In the genomic region with DNA sequence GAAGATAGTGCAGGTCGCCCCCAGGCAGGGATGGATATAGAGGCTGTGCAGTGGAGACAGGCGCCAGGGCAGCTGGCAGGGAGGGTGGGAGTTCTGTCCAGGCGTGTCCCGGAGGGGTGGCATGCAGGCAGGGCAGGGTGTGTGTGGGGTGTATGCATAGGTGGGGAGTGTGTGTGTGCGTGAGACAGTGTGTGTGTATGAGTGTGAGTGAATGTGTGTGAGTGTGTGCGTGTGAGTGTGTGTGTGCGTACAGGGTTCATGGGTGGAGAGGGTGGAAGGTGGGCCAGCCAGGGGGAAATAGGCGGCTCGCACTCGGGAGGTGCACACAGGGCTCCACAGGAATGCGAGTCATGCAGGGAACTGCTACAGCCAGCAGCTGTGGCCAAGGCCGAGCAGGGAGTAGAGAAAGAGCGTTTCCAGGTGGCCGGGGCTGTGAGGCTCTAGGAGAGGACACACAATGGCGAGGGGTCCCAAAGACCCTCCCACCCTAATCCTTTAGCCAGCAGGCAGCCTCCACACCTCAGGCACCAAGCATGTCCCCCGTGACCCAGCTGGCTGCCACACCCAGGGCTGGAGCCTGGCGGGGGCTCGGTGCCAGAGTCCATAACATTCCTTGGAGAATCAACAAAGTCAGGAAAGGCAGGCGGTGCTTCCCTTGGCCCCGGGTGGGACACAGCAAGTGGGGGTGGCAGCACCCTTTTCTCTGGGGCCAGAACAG, we compare ENCODE assay signal across 9 cellular contexts. TPM values are rescaled to one million over a fixed set of nuclear protein-coding genes. Genes with fewer than 3 reads are reported as not detected.
DNase-seq lines count a peak whose midpoint lies in the region; ATAC-seq, FAIRE-seq and TF ChIP-seq lines count a peak whose summit lies in the region.
"Had no signal": no experiment of that assay in that cellular context is flagged by ENCODE, and none has a peak within 500 bp of the region (broad histone marks: within the 10 kb centered on the region; RNA-seq: fewer than 3 reads in every experiment).

No MANE protein-coding gene starts in this region.

- H3K27ac ChIP-seq in WERI-Rb-1 (peak overlapping the region; percentile 84), heart right ventricle (peak overlapping the region; percentile 57 to 97 (median 88))

- intact Hi-C loops in heart right ventricle (cut with DNase I), result loop anchor here in 1 of 10 donors (10.0 kb wide), 1 partner anchor 353 kb away; no protein-coding TSS in a partner anchor

- TF ChIP-seq CTCF in WERI-Rb-1 (IDR thresholded peaks at IDR 0.05; ENCODE audit: low read depth, low read length), result no peak
- no peak for TF ChIP-seq CTCF in heart right ventricle (IDR thresholded peaks at IDR 0.05)

- no peak for FAIRE-seq in GM19239 (lab: Jason Lieb, UNC)

- H3K27me3 ChIP-seq in WERI-Rb-1 (ENCODE audit: insufficient read depth, low read depth, severe bottlenecking) (no peaks in the 10 kb centered on the region), heart right ventricle (no peaks in the 10 kb centered on the region)

- 24 to 26% methylated on average over 20 of the region's 20 CpGs for WGBS in heart right ventricle, 2 donors

- H3K36me3 ChIP-seq in WERI-Rb-1 (peaks cover 4% of the 10 kb centered on the region; the same call in 1 of the 2 replicates), heart right ventricle (no peaks in the 10 kb centered on the region)

- H3K4me3 ChIP-seq in WERI-Rb-1 (ENCODE audit: low read depth, low read length) (no peak overlapping the region), heart right ventricle (peak overlapping the region in 4 of 10 donors; percentile 5 to 31 (median 14))

- no peaks in the 10 kb centered on the region for H3K9me3 ChIP-seq in WERI-Rb-1 (ENCODE audit: severe bottlenecking)
- H3K9me3 ChIP-seq in heart right ventricle, result no peaks in the 10 kb centered on the region

- ATAC-seq in heart right ventricle, result peak; percentile 9 to 41 (median 21)
- ATAC-seq in HG03354 (IDR thresholded peaks at IDR 0.05; ENCODE audit: poor library complexity, severe bottlenecking, unreplicated experiment), result no peak

- peaks cover 43 to 83% (median 71%) of the 10 kb centered on the region in 9 donors for H3K4me1 ChIP-seq in heart right ventricle

- DNase-seq in GM03348 (ENCODE audit: low spot score), result peak; percentile 77
- DNase-seq in WERI-Rb-1, result no peak
- DNase-seq in heart right ventricle, result peak; percentile 63 to 76
- peak; percentile 51 for DNase-seq in renal cortical epithelial cell (ENCODE audit: low read depth)
- no peak for DNase-seq in OCI-M1 (lab: John Stamatoyannopoulos, UW)
- DNase-seq in NCI-H2196 (lab: John Stamatoyannopoulos, UW; ENCODE audit: unreplicated experiment), result no peak
- no peak for DNase-seq in GM19239 (ENCODE audit: insufficient read length, low spot score)
- DNase-seq: DMS53 had no signal

RNA-seq across cellular contexts. Expression of a gene that starts 4.6 kb away (rescaled TPM):
- total RNA-seq in heart right ventricle (100 to 1,000 TPM in 9 of 10 donors, 10 to 100 TPM in 1; 87.2 to 188 (median 115) TPM), renal cortical epithelial cell (26.9 and 98.1 TPM in 2 replicates)
- polyA plus RNA-seq in heart right ventricle, result 10 to 100 TPM; 44.6 to 72.3 TPM

RNA-seq across cellular contexts. Expression of a gene that starts 7.7 kb away (rescaled TPM):
- 1 to 10 TPM; 6.1 to 9.7 (median 7.3) TPM for total RNA-seq in heart right ventricle
- 10 to 100 TPM in 1 of 2 donors, 1 to 10 TPM in 1; 4.2 to 16.7 TPM for polyA plus RNA-seq in heart right ventricle
- 7.2 and 9.6 TPM in 2 replicates for total RNA-seq in renal cortical epithelial cell

RNA-seq across cellular contexts. Expression of a gene that starts 20.5 kb away (rescaled TPM):
- total RNA-seq in heart right ventricle, result 10 to 100 TPM; 17.0 to 37.4 (median 20.1) TPM
- 10 to 100 TPM in 1 of 2 donors, 1 to 10 TPM in 1; 8.4 to 11.0 TPM for polyA plus RNA-seq in heart right ventricle
- 10.8 and 38.0 TPM in 2 replicates for total RNA-seq in renal cortical epithelial cell

RNA-seq across cellular contexts. Expression of a gene that starts 33.9 kb away (rescaled TPM):
- total RNA-seq in heart right ventricle, result 10 to 100 TPM in 1 of 10 donors, 1 to 10 TPM in 9; 4.6 to 10.3 (median 6.3) TPM
- 1 to 10 TPM; 3.0 to 6.4 TPM for polyA plus RNA-seq in heart right ventricle
- total RNA-seq in renal cortical epithelial cell, result 5.6 and 7.3 TPM in 2 replicates

Comparison
In these comparisons a context has a peak if more than half of its experiments do, and no peak if none do; other contexts are left out.
1. DNase-seq: peak in GM03348 (single experiment), heart right ventricle (2 of 2) and renal cortical epithelial cell (single experiment); none in WERI-Rb-1 (single experiment), OCI-M1 (single experiment), NCI-H2196 (single experiment) and GM19239 (single experiment).